In the genomic region with DNA sequence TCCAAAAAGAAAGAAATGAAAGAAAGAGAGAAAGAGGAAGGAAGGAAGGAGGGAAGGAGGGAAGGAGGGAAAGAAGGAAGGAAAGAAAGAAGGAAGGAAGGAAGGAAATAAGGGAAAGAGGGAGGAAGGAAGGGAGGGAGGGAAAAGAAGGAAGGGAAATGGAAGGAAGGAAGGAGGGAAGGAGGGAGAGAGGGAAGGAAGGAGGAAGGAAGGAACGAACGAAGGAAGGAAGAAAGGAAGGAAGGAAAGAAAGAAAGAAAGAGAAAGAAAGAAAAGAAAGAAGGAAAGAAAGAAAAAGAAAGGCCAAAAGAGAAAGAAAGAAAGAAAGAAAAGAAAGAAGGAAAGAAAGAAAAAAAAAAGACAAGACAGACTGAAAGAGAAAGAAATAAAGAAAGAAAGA, we compare ENCODE assay signal across 28 cellular contexts.
"Had no signal": no experiment of that assay in that cellular context is flagged by ENCODE, and none has a peak within 500 bp of the region (broad histone marks: within the 10 kb centered on the region; RNA-seq: fewer than 3 reads in every experiment).

No MANE protein-coding gene starts in this region.

- H3K4me1 ChIP-seq: stomach, suprapubic skin, testis, thyroid gland, tibial artery, tibial nerve, transverse colon, upper lobe of left lung, upper lobe of right lung, uterus, vagina had no signal

- H3K27ac ChIP-seq: stomach, suprapubic skin, testis, thoracic aorta, thyroid gland, tibial artery, tibial nerve, transverse colon, upper lobe of left lung, upper lobe of right lung, uterus, vagina had no signal

- H3K9me3 Mint-ChIP-seq: stimulated activated naive CD8-positive, alpha-beta T cell treated with anti-CD3 and anti-CD28 coated beads, Interleukin-15, amount 100 ng/mL, for 72 hours; stimulated activated naive CD8-positive, alpha-beta T cell treated with anti-CD3 and anti-CD28 coated beads, Interleukin-15, Interleukin-2, amounts not matched to agents 100 ng/mL and 50 ng/mL, for 24 hours; type B pancreatic cell had no signal

- H3K4me3 ChIP-seq: stomach, suprapubic skin, testis, thoracic aorta, thyroid gland, tibial artery, tibial nerve, transverse colon, upper lobe of left lung, upper lobe of right lung, uterus, vagina had no signal

- H3K36me3 Mint-ChIP-seq: stimulated activated effector memory CD8-positive, alpha-beta T cell treated with anti-CD3 and anti-CD28 coated beads, Interleukin-12 subunit alpha, Interleukin-12 subunit beta, amount 100 ng/mL, for 72 hours; stimulated activated memory B cell treated with anti-CD40 and anti-IgM and Interleukin-4, amounts not matched to agents 10 μg/mL and 1 μg/mL and 100 μg/mL, for 72 hours; stimulated activated naive B cell treated with anti-CD40 and anti-IgM and Interleukin-4, amounts not matched to agents 10 μg/mL and 1 μg/mL and 100 μg/mL, for 72 hours; type B pancreatic cell had no signal

- H3K27me3 Mint-ChIP-seq: stimulated activated memory B cell treated with anti-CD40 and anti-IgM and Interleukin-4, amounts not matched to agents 10 μg/mL and 1 μg/mL and 100 μg/mL, for 72 hours; stimulated activated naive B cell treated with anti-CD40 and anti-IgM and Interleukin-4, amounts not matched to agents 10 μg/mL and 1 μg/mL and 100 μg/mL, for 72 hours; stimulated activated naive CD8-positive, alpha-beta T cell treated with anti-CD3 and anti-CD28 coated beads, Interleukin-15, amount 100 ng/mL, for 72 hours; stimulated activated naive CD8-positive, alpha-beta T cell treated with anti-CD3 and anti-CD28 coated beads, Interleukin-15, Interleukin-2, amounts not matched to agents 100 ng/mL and 50 ng/mL, for 24 hours had no signal

- H3K9me3 ChIP-seq: stomach, suprapubic skin, testis, thoracic aorta, thyroid gland, tibial artery, tibial nerve, transverse colon, upper lobe of left lung, upper lobe of right lung, uterus, vagina had no signal

- ATAC-seq: stimulated activated effector memory CD8-positive, alpha-beta T cell treated with anti-CD3 and anti-CD28 coated beads, Interleukin-12 subunit alpha, Interleukin-12 subunit beta, amount 100 ng/mL, for 72 hours; stimulated activated memory B cell treated with anti-CD40 and anti-IgM and Interleukin-4, amounts not matched to agents 10 μg/mL and 1 μg/mL and 100 μg/mL, for 72 hours; stimulated activated naive B cell treated with anti-CD40 and anti-IgM and Interleukin-4, amounts not matched to agents 10 μg/mL and 1 μg/mL and 100 μg/mL, for 72 hours; stimulated activated naive CD8-positive, alpha-beta T cell treated with anti-CD3 and anti-CD28 coated beads, Interleukin-15, amount 100 ng/mL, for 72 hours; stimulated activated naive CD8-positive, alpha-beta T cell treated with anti-CD3 and anti-CD28 coated beads, Interleukin-15, Interleukin-2, amounts not matched to agents 100 U/mL and 50 U/mL, for 24 hours; upper lobe of right lung had no signal

- H3K4me1 Mint-ChIP-seq: stimulated activated effector memory CD8-positive, alpha-beta T cell treated with anti-CD3 and anti-CD28 coated beads, Interleukin-12 subunit alpha, Interleukin-12 subunit beta, amount 100 ng/mL, for 72 hours; stimulated activated memory B cell treated with anti-CD40 and anti-IgM and Interleukin-4, amounts not matched to agents 10 μg/mL and 1 μg/mL and 100 μg/mL, for 72 hours; stimulated activated naive B cell treated with anti-CD40 and anti-IgM and Interleukin-4, amounts not matched to agents 10 μg/mL and 1 μg/mL and 100 μg/mL, for 72 hours; stimulated activated naive CD8-positive, alpha-beta T cell treated with anti-CD3 and anti-CD28 coated beads, Interleukin-15, amount 100 ng/mL, for 72 hours had no signal

- DNase-seq: stimulated activated CD4-positive, alpha-beta T cell treated with anti-CD3 and anti-CD28 coated beads, Interleukin-2, amount 100 ng/mL, for 48 hours; stimulated activated CD4-positive, alpha-beta T cell treated with anti-CD3 and anti-CD28 coated beads, Interleukin-4, amount 100 ng/mL, for 1 hour; stimulated activated CD4-positive, alpha-beta T cell treated with anti-CD3 and anti-CD28 coated beads, Interleukin-4, amount 100 ng/mL, for 24 hours; stimulated activated CD4-positive, alpha-beta T cell treated with anti-CD3 and anti-CD28 coated beads, Interleukin-4, amount 100 ng/mL, for 4 hours; stimulated activated CD8-positive, alpha-beta memory T cell treated with anti-CD3 and anti-CD28 coated beads, Interleukin-4, amount 100 ng/mL, for 48 hours; stimulated activated naive B cell treated with anti-CD40 and anti-IgM and Interleukin-4, amounts not matched to agents 10 μg/mL and 1 μg/mL and 100 μg/mL, for 72 hours; stimulated activated naive CD4-positive, alpha-beta T cell; stimulated activated naive CD4-positive, alpha-beta T cell treated with Interleukin-2 at 50 U/mL for 16 hours; stimulated activated naive CD8-positive, alpha-beta T cell treated with anti-CD3 and anti-CD28 coated beads, Interleukin-15, amount 100 ng/mL, for 72 hours; stimulated activated naive CD8-positive, alpha-beta T cell treated with anti-CD3 and anti-CD28 coated beads, Interleukin-15, Interleukin-2, amounts not matched to agents 100 U/mL and 50 U/mL, for 24 hours; stomach; substantia nigra; testis; thyroid gland; tibial artery; transverse colon; trophoblast cell; upper lobe of left lung; upper lobe of right lung; uterus had no signal

- H3K36me3 ChIP-seq: stomach, suprapubic skin, thoracic aorta, thyroid gland, tibial artery, tibial nerve, transverse colon, upper lobe of left lung, upper lobe of right lung, uterus, vagina had no signal

- H3K27ac Mint-ChIP-seq: stimulated activated effector memory CD8-positive, alpha-beta T cell treated with anti-CD3 and anti-CD28 coated beads, Interleukin-12 subunit alpha, Interleukin-12 subunit beta, amount 100 ng/mL, for 72 hours; stimulated activated memory B cell treated with anti-CD40 and anti-IgM and Interleukin-4, amounts not matched to agents 10 μg/mL and 1 μg/mL and 100 μg/mL, for 72 hours; stimulated activated naive B cell treated with anti-CD40 and anti-IgM and Interleukin-4, amounts not matched to agents 10 μg/mL and 1 μg/mL and 100 μg/mL, for 72 hours; stimulated activated naive CD8-positive, alpha-beta T cell treated with anti-CD3 and anti-CD28 coated beads, Interleukin-15, amount 100 ng/mL, for 72 hours; stimulated activated naive CD8-positive, alpha-beta T cell treated with anti-CD3 and anti-CD28 coated beads, Interleukin-15, Interleukin-2, amounts not matched to agents 100 ng/mL and 50 ng/mL, for 24 hours; type B pancreatic cell had no signal

- H3K4me3 Mint-ChIP-seq: stimulated activated effector memory CD8-positive, alpha-beta T cell treated with anti-CD3 and anti-CD28 coated beads, Interleukin-12 subunit alpha, Interleukin-12 subunit beta, amount 100 ng/mL, for 72 hours; stimulated activated memory B cell treated with anti-CD40 and anti-IgM and Interleukin-4, amounts not matched to agents 10 μg/mL and 1 μg/mL and 100 μg/mL, for 72 hours; stimulated activated naive B cell treated with anti-CD40 and anti-IgM and Interleukin-4, amounts not matched to agents 10 μg/mL and 1 μg/mL and 100 μg/mL, for 72 hours; stimulated activated naive CD8-positive, alpha-beta T cell treated with anti-CD3 and anti-CD28 coated beads, Interleukin-15, amount 100 ng/mL, for 72 hours; stimulated activated naive CD8-positive, alpha-beta T cell treated with anti-CD3 and anti-CD28 coated beads, Interleukin-15, Interleukin-2, amounts not matched to agents 100 ng/mL and 50 ng/mL, for 24 hours; type B pancreatic cell had no signal
